ENCODE assay signal across 6 cellular contexts in the genomic region with DNA sequence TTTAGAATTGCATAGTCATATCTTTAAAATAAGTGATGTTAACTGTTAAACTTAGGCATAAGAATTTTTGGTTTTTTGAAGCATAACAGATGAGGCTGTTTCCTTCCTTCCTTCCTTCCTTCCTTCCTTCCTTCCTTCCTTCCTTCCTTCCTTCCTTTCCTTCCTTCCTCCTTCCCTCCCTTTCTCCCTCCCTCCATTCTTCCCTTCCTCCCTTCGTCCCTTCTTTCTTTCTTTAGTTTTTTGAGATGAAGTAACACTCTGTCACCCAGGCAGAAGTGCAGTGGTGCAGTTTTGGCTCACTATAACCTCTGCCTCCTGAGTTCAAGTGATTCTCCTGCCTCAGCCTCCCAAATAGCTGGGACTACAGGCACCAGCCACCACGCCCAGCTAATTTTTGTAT. TPM values are rescaled to one million over a fixed set of nuclear protein-coding genes. Genes with fewer than 3 reads are reported as not detected.
"Had no signal": no experiment of that assay in that cellular context is flagged by ENCODE, and none has a peak within 500 bp of the region (broad histone marks: within the 10 kb centered on the region; RNA-seq: fewer than 3 reads in every experiment).

No MANE protein-coding gene starts in this region.

RNA-seq across cellular contexts. Expression of gene UNC79, which starts 48.3 kb away (rescaled TPM):
- total RNA-seq: activated CD4-positive, alpha-beta T cell treated with anti-CD3 and anti-CD28 coated beads, Interleukin-2, amount 10 ng/mL, durations not matched to agents 24 days and 14 days; activated CD4-positive, alpha-beta T cell treated with anti-CD3 and anti-CD28 coated beads, Interleukin-2, amount 10 ng/mL, durations not matched to agents 7 days and 5 days; activated CD8-positive, alpha-beta T cell treated with anti-CD3 and anti-CD28 coated beads, Interleukin-2, amount 10 ng/mL, durations not matched to agents 7 days and 5 days; T-helper 1 cell treated with Interleukin-12 subunit alpha and Interleukin-12 subunit beta and Interleukin-4 antibody, amounts not matched to agents 30 ng/mL and 1 ng/mL, for 36 hours; T-helper 17 cell; T-helper 2 cell treated with Interferon-gamma antibody and Interleukin-4, amounts not matched to agents 100 ng/mL and 5 ng/mL, for 36 hours had no signal
